Comparison of ENCODE assay signal across 31 cellular contexts in genomic region chr7:39613577-39613976, GRCh38. TPM values are rescaled to one million over a fixed set of nuclear protein-coding genes. Genes with fewer than 3 reads are reported as not detected.
DNase-seq lines count a peak whose midpoint lies in the region; ATAC-seq and TF ChIP-seq lines count a peak whose summit lies in the region.
"Had no signal": no experiment of that assay in that cellular context is flagged by ENCODE, and none has a peak within 500 bp of the region (broad histone marks: within the 10 kb centered on the region; RNA-seq: fewer than 3 reads in every experiment).

No MANE protein-coding gene starts in this region.

- peaks cover 16% of the 10 kb centered on the region for H3K4me1 ChIP-seq in PC-3 (ENCODE audit: insufficient read depth, low read length)
- H3K4me1 ChIP-seq in mucosa of descending colon (ENCODE audit: low read depth) = no peaks in the 10 kb centered on the region
- no peaks in the 10 kb centered on the region for H3K4me1 ChIP-seq in MM.1S (ENCODE audit: low read length)
- H3K4me1 ChIP-seq: psoas muscle had no signal

- no peaks in the 10 kb centered on the region for H3K27me3 ChIP-seq in PC-3 (ENCODE audit: low read length)
- H3K27me3 ChIP-seq in MM.1S (replicated peaks; ENCODE audit: insufficient read depth, low read length) = no peaks in the 10 kb centered on the region
- H3K27me3 ChIP-seq: hepatocyte, vagina had no signal

- TF ChIP-seq CTCF in PC-3 (conservative IDR thresholded peaks at IDR 0.05; ENCODE audit: low read depth, low read length) = no peak
- no peak for TF ChIP-seq CTCF in endothelial cell (IDR thresholded peaks at IDR 0.05; ENCODE audit: unreplicated experiment)
- no peak for TF ChIP-seq CTCF in mucosa of descending colon (IDR thresholded peaks at IDR 0.05)
- TF ChIP-seq CTCF in MM.1S (IDR thresholded peaks at IDR 0.05; ENCODE audit: low read length) = no peak
- no peak for TF ChIP-seq CTCF in GM10248 (IDR thresholded peaks at IDR 0.05; ENCODE audit: control extremely low read depth, extremely low read depth, low read depth, missing control alignments)

- no peaks in the 10 kb centered on the region for H3K9me3 ChIP-seq in PC-3 (ENCODE audit: low read length)
- no peaks in the 10 kb centered on the region for H3K9me3 ChIP-seq in mucosa of descending colon
- H3K9me3 ChIP-seq in MM.1S (replicated peaks; ENCODE audit: insufficient read depth, low read length) = no peaks in the 10 kb centered on the region
- H3K9me3 ChIP-seq: A549, neutrophil, psoas muscle, thoracic aorta, vagina had no signal

- H2AFZ ChIP-seq in PC-3 (ENCODE audit: low read length) (no peak overlapping the region), MM.1S (ENCODE audit: low read length) (no peak overlapping the region)
- H2AFZ ChIP-seq: hepatocyte, PC-9 had no signal

- H4K20me1 ChIP-seq in PC-3 (ENCODE audit: low read length) (no peaks in the 10 kb centered on the region), MM.1S (ENCODE audit: insufficient read depth, low read length) (no peaks in the 10 kb centered on the region)

- H3K36me3 ChIP-seq in PC-3 (ENCODE audit: low read depth, low read length) (no peaks in the 10 kb centered on the region), mucosa of descending colon (ENCODE audit: low read depth) (no peaks in the 10 kb centered on the region), MM.1S (replicated peaks; ENCODE audit: insufficient read depth, low read length) (no peaks in the 10 kb centered on the region)
- H3K36me3 ChIP-seq: neutrophil, thoracic aorta, vagina had no signal

- H3F3A ChIP-seq in PC-3 (ENCODE audit: low read length, unreplicated experiment) (no peaks in the 10 kb centered on the region), MM.1S (ENCODE audit: insufficient read depth, low read length) (no peaks in the 10 kb centered on the region)

- no peaks in the 10 kb centered on the region for H3K79me2 ChIP-seq in PC-3 (ENCODE audit: low read length)
- no peaks in the 10 kb centered on the region for H3K79me2 ChIP-seq in MM.1S (ENCODE audit: low read length)
- H3K79me2 ChIP-seq: hepatocyte had no signal

- ATAC-seq in PC-3 = no peak
- ATAC-seq in HG03442 (IDR thresholded peaks at IDR 0.05; ENCODE audit: unreplicated experiment) = no peak
- ATAC-seq in mucosa of descending colon = no peak
- ATAC-seq: A549; activated naive CD8-positive, alpha-beta T cell treated with anti-CD3 and anti-CD28 coated beads, Interleukin-2, amount 50 U/mL, for 24 hours; CD8-positive, alpha-beta T cell; HCT116; psoas muscle had no signal

- H3K4me1 Mint-ChIP-seq in endothelial cell (ENCODE audit: unreplicated experiment) = peaks cover 43% of the 10 kb centered on the region

- CTCF ChIA-PET in PC-3 (lab: Charles Lee) (no interaction called here), GM10248 (lab: Yijun Ruan, JAX) (interaction anchor here (1.3 to 2.5 kb wide), 3 partner anchors 9 to 439 kb away, joined by 3 to 9 read pairs (median 5); partner anchors contain the start of gene RALA)

- no peak overlapping the region for H3K4me3 ChIP-seq in PC-3 (ENCODE audit: low read length)
- H3K4me3 ChIP-seq in mucosa of descending colon = no peak overlapping the region
- H3K4me3 ChIP-seq in MM.1S (ENCODE audit: low read length) = no peak overlapping the region
- H3K4me3 ChIP-seq: A549, hepatocyte, PC-9, psoas muscle, skin epidermis, thoracic aorta, vagina had no signal

- no peak overlapping the region for H3K4me2 ChIP-seq in PC-3 (ENCODE audit: low read length)
- no peak overlapping the region for H3K4me2 ChIP-seq in MM.1S (ENCODE audit: low read depth, low read length)
- H3K4me2 ChIP-seq: A549, hepatocyte, PC-9 had no signal

- DNase-seq in EH (ENCODE audit: low read depth) = peak; percentile 60
- peak; percentile 32 for DNase-seq in PC-3
- DNase-seq in endothelial cell (ENCODE audit: low spot score) = no peak
- DNase-seq in lung microvascular endothelial cell (ENCODE audit: low read depth in 2 of 2) = peak; percentile 83 to 87
- DNase-seq in mucosa of descending colon = no peak
- DNase-seq in MM.1S = no peak
- no peak for DNase-seq in GM10248 (ENCODE audit: extremely low spot score)
- DNase-seq: activated CD4-positive, alpha-beta T cell treated with anti-CD3 and anti-CD28 coated beads for 4 hours; activated gamma-delta T cell treated with Interleukin-2 at 50 U/mL for 16 hours; activated naive CD8-positive, alpha-beta T cell treated with anti-CD3 and anti-CD28 coated beads, Interleukin-2, amount 50 U/mL, for 24 hours; activated T-cell treated with anti-CD3 and anti-CD28 coated beads, Interleukin-2, amount 50 U/mL, for 24 hours; CD8-positive, alpha-beta T cell; foreskin melanocyte; Kasumi-1; mesenchymal stem cell; NCI-H524; PC-9; psoas muscle; Right ventricle myocardium superior had no signal

- H3K27ac ChIP-seq in PC-3 (ENCODE audit: low read length) (no peak overlapping the region), MM.1S (ENCODE audit: low read length) (no peak overlapping the region)
- H3K27ac ChIP-seq: A549, hepatocyte, neutrophil, PC-9, psoas muscle, skin epidermis, thoracic aorta, vagina, VCaP had no signal

- H3K27me3 Mint-ChIP-seq in endothelial cell (ENCODE audit: unreplicated experiment) = peaks cover 1% of the 10 kb centered on the region

- peak overlapping the region; percentile 85 for H3K27ac Mint-ChIP-seq in endothelial cell (ENCODE audit: unreplicated experiment)
- H3K27ac Mint-ChIP-seq: activated naive CD8-positive, alpha-beta T cell treated with anti-CD3 and anti-CD28 coated beads, Interleukin-2, amount 50 U/mL, for 24 hours; activated T-cell treated with anti-CD3 and anti-CD28 coated beads, Interleukin-2, amount 50 U/mL, for 24 hours; B cell; CD8-positive, alpha-beta T cell; stimulated activated naive CD8-positive, alpha-beta T cell treated with anti-CD3 and anti-CD28 coated beads, Interleukin-15, Interleukin-2, amounts not matched to agents 100 ng/mL and 50 ng/mL, for 24 hours; T-helper 2 cell treated with Interferon-gamma antibody and Interleukin-4, amounts not matched to agents 5 μg/mL and 100 μg/mL, for 36 hours had no signal

- no peaks in the 10 kb centered on the region for H3K36me3 Mint-ChIP-seq in endothelial cell (ENCODE audit: low read depth, unreplicated experiment)
- H3K36me3 Mint-ChIP-seq: CD8-positive, alpha-beta T cell had no signal

- no TSS peak for BruUV-seq in PC-3 (replicated peaks; lab: Mats Ljungman, UMichigan)

- no peaks in the 10 kb centered on the region for H3K9me3 Mint-ChIP-seq in endothelial cell (ENCODE audit: unreplicated experiment)
- H3K9me3 Mint-ChIP-seq: activated naive CD8-positive, alpha-beta T cell treated with anti-CD3 and anti-CD28 coated beads, Interleukin-2, amount 50 U/mL, for 24 hours; activated T-cell treated with anti-CD3 and anti-CD28 coated beads, Interleukin-2, amount 50 U/mL, for 24 hours; CD8-positive, alpha-beta T cell; stimulated activated naive CD8-positive, alpha-beta T cell treated with anti-CD3 and anti-CD28 coated beads, Interleukin-15, Interleukin-2, amounts not matched to agents 100 ng/mL and 50 ng/mL, for 24 hours; T-helper 2 cell treated with Interferon-gamma antibody and Interleukin-4, amounts not matched to agents 5 μg/mL and 100 μg/mL, for 36 hours had no signal

- POLR2A ChIA-PET in PC-3 (lab: Charles Lee; ENCODE audit: unreplicated experiment) = interaction anchor here (0.6 kb wide), 1 partner anchor 1074 kb away, joined by 3 read pairs; no protein-coding TSS in a partner anchor
- POLR2A ChIA-PET in GM10248 (lab: Yijun Ruan, JAX) = no interaction called here

- intact Hi-C loops in PC-3 (cut with micrococcal nuclease) = no loop called here
- intact Hi-C loops in mucosa of descending colon (cut with DNase I, micrococcal nuclease) = no loop called here

- H3K9me2 ChIP-seq in PC-3 (replicated peaks; ENCODE audit: low read length) = no peaks in the 10 kb centered on the region
- H3K9me2 ChIP-seq in MM.1S (replicated peaks; ENCODE audit: insufficient read depth, low read length) = no peaks in the 10 kb centered on the region

- no peak overlapping the region for H3K9ac ChIP-seq in PC-3 (ENCODE audit: low read length)
- no peak overlapping the region for H3K9ac ChIP-seq in MM.1S (ENCODE audit: low read length)

- peak overlapping the region; percentile 50 for H3K4me3 Mint-ChIP-seq in endothelial cell (ENCODE audit: unreplicated experiment)
- H3K4me3 Mint-ChIP-seq: activated naive CD8-positive, alpha-beta T cell treated with anti-CD3 and anti-CD28 coated beads, Interleukin-2, amount 50 U/mL, for 24 hours; activated T-cell treated with anti-CD3 and anti-CD28 coated beads, Interleukin-2, amount 50 U/mL, for 24 hours; B cell; CD8-positive, alpha-beta T cell; stimulated activated naive CD8-positive, alpha-beta T cell treated with anti-CD3 and anti-CD28 coated beads, Interleukin-15, Interleukin-2, amounts not matched to agents 100 ng/mL and 50 ng/mL, for 24 hours; T-helper 2 cell treated with Interferon-gamma antibody and Interleukin-4, amounts not matched to agents 5 μg/mL and 100 μg/mL, for 36 hours had no signal

RNA-seq across cellular contexts. Expression of gene RALA, which starts 9.8 kb away (rescaled TPM):
- 7.5 and 12.9 TPM in 2 replicates for total RNA-seq in PC-3 (2014; rRNA removed)
- 202 TPM for total RNA-seq in endothelial cell (ENCODE audit: unreplicated experiment)
- total RNA-seq in lung microvascular endothelial cell = 25.8 and 36.8 TPM in 2 replicates
- total RNA-seq in mucosa of descending colon = 10 to 100 TPM; 35.6 to 52.5 (median 50.3) TPM

RNA-seq across cellular contexts. Expression of gene YAE1, which starts 47.4 kb away (rescaled TPM):
- total RNA-seq in PC-3 (2014; rRNA removed) (14.7 and 23.6 TPM in 2 replicates), endothelial cell (ENCODE audit: unreplicated experiment) (13.4 TPM), lung microvascular endothelial cell (13.1 and 18.3 TPM in 2 replicates), mucosa of descending colon (10 to 100 TPM; 19.8 to 24.2 (median 23.3) TPM)

Comparison
In these comparisons a context has a peak if more than half of its experiments do, and no peak if none do; other contexts are left out.
1. DNase-seq: peak in EH (single experiment), PC-3 (single experiment) and lung microvascular endothelial cell (2 of 2); none in endothelial cell (single experiment), mucosa of descending colon (0 of 3), MM.1S (single experiment) and GM10248 (single experiment).